1 cellular context compared by ENCODE assay signal in genomic region chr3:12965999-12966846, GRCh38.
A peak's percentile ranks its signal among the peaks of the same experiment; 100 is the strongest.
TF ChIP-seq lines count a peak whose summit lies in the region.

No MANE protein-coding gene starts in this region.

TF ChIP-seq in HepG2, 621 proteins besides CTCF, POLR2A, EP300 and RAD21 (continued from another document and continues in another):
- TF ChIP-seq, protein P1, sequence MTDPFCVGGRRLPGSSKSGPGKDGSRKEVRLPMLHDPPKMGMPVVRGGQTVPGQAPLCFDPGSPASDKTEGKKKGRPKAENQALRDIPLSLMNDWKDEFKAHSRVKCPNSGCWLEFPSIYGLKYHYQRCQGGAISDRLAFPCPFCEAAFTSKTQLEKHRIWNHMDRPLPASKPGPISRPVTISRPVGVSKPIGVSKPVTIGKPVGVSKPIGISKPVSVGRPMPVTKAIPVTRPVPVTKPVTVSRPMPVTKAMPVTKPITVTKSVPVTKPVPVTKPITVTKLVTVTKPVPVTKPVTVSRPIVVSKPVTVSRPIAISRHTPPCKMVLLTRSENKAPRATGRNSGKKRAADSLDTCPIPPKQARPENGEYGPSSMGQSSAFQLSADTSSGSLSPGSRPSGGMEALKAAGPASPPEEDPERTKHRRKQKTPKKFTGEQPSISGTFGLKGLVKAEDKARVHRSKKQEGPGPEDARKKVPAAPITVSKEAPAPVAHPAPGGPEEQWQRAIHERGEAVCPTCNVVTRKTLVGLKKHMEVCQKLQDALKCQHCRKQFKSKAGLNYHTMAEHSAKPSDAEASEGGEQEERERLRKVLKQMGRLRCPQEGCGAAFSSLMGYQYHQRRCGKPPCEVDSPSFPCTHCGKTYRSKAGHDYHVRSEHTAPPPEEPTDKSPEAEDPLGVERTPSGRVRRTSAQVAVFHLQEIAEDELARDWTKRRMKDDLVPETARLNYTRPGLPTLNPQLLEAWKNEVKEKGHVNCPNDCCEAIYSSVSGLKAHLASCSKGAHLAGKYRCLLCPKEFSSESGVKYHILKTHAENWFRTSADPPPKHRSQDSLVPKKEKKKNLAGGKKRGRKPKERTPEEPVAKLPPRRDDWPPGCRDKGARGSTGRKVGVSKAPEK (CRISPR knock-in tag; IDR thresholded peaks at IDR 0.05; ENCODE audit: borderline replicate concordance) = peak; percentile 14; the same call in 1 of the 2 replicates
- TF ChIP-seq ZMYM4 (CRISPR knock-in tag; IDR thresholded peaks at IDR 0.05) (0 out of 2 replicates have a peak, but pooled peaks have one; percentile 10), KDM2A (CRISPR knock-in tag; IDR thresholded peaks at IDR 0.05; ENCODE audit: borderline replicate concordance, low read depth) (no peak), ZNF674 (CRISPR knock-in tag; IDR thresholded peaks at IDR 0.05; ENCODE audit: low read depth) (0 out of 2 replicates have a peak, but pooled peaks have one; percentile 14), NFAT5 (CRISPR knock-in tag; IDR thresholded peaks at IDR 0.05) (no peak), SSRP1 (CRISPR knock-in tag; IDR thresholded peaks at IDR 0.05) (no peak), ZSCAN30 (CRISPR knock-in tag; IDR thresholded peaks at IDR 0.05) (no peak), MAX (IDR thresholded peaks at IDR 0.05) (peak; percentile 28), SALL1 (CRISPR knock-in tag; IDR thresholded peaks at IDR 0.05) (0 out of 2 replicates have a peak, but pooled peaks have one; percentile 34), ELF1 (CRISPR knock-in tag; IDR thresholded peaks at IDR 0.05) (no peak), KLF6 (CRISPR knock-in tag; IDR thresholded peaks at IDR 0.05) (0 out of 2 replicates have a peak, but pooled peaks have one; percentile 18), ZNF772 (CRISPR knock-in tag; IDR thresholded peaks at IDR 0.05) (0 out of 2 replicates have a peak, but pooled peaks have one; percentile 44), MXD4 (CRISPR knock-in tag; IDR thresholded peaks at IDR 0.05) (peak; percentile 47; the same call in 1 of the 2 replicates), ONECUT2 (CRISPR knock-in tag; IDR thresholded peaks at IDR 0.05) (peak; percentile 89), NKX3-1 (CRISPR knock-in tag; IDR thresholded peaks at IDR 0.05) (no peak), NR1H2 (CRISPR knock-in tag; IDR thresholded peaks at IDR 0.05; ENCODE audit: borderline replicate concordance, low read depth) (no peak), KLF16 (CRISPR knock-in tag; IDR thresholded peaks at IDR 0.05) (peak in 1 of 2 experiments; percentile 18; a peak in 1 of 4 replicates), ZNF414 (CRISPR knock-in tag; IDR thresholded peaks at IDR 0.05) (no peak), HNRNPL (IDR thresholded peaks at IDR 0.05; ENCODE audit: low read depth, low read length) (0 out of 2 replicates have a peak, but pooled peaks have one; percentile 28), ZNF737 (CRISPR knock-in tag; IDR thresholded peaks at IDR 0.05; ENCODE audit: borderline replicate concordance) (0 out of 2 replicates have a peak, but pooled peaks have one; percentile 68), ZNF558 (CRISPR knock-in tag; IDR thresholded peaks at IDR 0.05; ENCODE audit: borderline replicate concordance) (peak; percentile 37; the same call in 1 of the 2 replicates), HDAC1 (CRISPR knock-in tag; IDR thresholded peaks at IDR 0.05) (peak; percentile 73)
- TF ChIP-seq, protein P2, sequence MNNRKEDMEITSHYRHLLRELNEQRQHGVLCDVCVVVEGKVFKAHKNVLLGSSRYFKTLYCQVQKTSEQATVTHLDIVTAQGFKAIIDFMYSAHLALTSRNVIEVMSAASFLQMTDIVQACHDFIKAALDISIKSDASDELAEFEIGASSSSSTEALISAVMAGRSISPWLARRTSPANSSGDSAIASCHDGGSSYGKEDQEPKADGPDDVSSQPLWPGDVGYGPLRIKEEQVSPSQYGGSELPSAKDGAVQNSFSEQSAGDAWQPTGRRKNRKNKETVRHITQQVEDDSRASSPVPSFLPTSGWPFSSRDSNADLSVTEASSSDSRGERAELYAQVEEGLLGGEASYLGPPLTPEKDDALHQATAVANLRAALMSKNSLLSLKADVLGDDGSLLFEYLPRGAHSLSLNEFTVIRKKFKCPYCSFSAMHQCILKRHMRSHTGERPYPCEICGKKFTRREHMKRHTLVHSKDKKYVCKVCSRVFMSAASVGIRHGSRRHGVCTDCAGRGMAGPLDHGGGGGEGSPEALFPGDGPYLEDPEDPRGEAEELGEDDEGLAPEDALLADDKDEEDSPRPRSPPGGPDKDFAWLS (CRISPR knock-in tag; IDR thresholded peaks at IDR 0.05; ENCODE audit: borderline replicate concordance) = no peak
- TF ChIP-seq, protein P3, sequence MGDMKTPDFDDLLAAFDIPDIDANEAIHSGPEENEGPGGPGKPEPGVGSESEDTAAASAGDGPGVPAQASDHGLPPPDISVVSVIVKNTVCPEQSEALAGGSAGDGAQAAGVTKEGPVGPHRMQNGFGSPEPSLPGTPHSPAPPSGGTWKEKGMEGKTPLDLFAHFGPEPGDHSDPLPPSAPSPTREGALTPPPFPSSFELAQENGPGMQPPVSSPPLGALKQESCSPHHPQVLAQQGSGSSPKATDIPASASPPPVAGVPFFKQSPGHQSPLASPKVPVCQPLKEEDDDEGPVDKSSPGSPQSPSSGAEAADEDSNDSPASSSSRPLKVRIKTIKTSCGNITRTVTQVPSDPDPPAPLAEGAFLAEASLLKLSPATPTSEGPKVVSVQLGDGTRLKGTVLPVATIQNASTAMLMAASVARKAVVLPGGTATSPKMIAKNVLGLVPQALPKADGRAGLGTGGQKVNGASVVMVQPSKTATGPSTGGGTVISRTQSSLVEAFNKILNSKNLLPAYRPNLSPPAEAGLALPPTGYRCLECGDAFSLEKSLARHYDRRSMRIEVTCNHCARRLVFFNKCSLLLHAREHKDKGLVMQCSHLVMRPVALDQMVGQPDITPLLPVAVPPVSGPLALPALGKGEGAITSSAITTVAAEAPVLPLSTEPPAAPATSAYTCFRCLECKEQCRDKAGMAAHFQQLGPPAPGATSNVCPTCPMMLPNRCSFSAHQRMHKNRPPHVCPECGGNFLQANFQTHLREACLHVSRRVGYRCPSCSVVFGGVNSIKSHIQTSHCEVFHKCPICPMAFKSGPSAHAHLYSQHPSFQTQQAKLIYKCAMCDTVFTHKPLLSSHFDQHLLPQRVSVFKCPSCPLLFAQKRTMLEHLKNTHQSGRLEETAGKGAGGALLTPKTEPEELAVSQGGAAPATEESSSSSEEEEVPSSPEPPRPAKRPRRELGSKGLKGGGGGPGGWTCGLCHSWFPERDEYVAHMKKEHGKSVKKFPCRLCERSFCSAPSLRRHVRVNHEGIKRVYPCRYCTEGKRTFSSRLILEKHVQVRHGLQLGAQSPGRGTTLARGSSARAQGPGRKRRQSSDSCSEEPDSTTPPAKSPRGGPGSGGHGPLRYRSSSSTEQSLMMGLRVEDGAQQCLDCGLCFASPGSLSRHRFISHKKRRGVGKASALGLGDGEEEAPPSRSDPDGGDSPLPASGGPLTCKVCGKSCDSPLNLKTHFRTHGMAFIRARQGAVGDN (CRISPR knock-in tag; IDR thresholded peaks at IDR 0.05) = peak; percentile 60
- TF ChIP-seq, protein P4, sequence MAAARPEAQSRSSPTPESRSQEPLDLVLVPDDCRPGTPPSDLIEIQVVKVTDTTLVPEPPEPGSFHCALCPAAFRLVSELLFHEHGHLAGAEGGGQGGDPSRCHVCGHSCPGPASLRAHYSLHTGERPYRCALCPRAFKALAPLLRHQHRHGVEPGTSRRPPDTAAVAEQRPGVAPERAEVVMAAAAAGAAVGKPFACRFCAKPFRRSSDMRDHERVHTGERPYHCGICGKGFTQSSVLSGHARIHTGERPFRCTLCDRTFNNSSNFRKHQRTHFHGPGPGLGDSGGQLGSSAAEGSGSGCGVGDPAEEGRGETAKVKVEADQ (CRISPR knock-in tag; IDR thresholded peaks at IDR 0.05; ENCODE audit: borderline replicate concordance) = 0 out of 2 replicates have a peak, but pooled peaks have one; percentile 4
- TF ChIP-seq, protein P5, sequence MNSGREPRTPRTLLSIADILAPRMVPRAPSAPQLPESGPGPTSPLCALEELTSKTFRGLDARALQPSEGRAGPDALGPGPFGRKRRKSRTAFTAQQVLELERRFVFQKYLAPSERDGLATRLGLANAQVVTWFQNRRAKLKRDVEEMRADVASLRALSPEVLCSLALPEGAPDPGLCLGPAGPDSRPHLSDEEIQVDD (CRISPR knock-in tag; IDR thresholded peaks at IDR 0.05; ENCODE audit: borderline replicate concordance) = no peak
- TF ChIP-seq, protein P6, sequence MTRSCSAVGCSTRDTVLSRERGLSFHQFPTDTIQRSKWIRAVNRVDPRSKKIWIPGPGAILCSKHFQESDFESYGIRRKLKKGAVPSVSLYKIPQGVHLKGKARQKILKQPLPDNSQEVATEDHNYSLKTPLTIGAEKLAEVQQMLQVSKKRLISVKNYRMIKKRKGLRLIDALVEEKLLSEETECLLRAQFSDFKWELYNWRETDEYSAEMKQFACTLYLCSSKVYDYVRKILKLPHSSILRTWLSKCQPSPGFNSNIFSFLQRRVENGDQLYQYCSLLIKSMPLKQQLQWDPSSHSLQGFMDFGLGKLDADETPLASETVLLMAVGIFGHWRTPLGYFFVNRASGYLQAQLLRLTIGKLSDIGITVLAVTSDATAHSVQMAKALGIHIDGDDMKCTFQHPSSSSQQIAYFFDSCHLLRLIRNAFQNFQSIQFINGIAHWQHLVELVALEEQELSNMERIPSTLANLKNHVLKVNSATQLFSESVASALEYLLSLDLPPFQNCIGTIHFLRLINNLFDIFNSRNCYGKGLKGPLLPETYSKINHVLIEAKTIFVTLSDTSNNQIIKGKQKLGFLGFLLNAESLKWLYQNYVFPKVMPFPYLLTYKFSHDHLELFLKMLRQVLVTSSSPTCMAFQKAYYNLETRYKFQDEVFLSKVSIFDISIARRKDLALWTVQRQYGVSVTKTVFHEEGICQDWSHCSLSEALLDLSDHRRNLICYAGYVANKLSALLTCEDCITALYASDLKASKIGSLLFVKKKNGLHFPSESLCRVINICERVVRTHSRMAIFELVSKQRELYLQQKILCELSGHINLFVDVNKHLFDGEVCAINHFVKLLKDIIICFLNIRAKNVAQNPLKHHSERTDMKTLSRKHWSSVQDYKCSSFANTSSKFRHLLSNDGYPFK (CRISPR knock-in tag; IDR thresholded peaks at IDR 0.05; ENCODE audit: borderline replicate concordance) = peak; percentile 20; the same call in 1 of the 2 replicates
- TF ChIP-seq, protein P7, sequence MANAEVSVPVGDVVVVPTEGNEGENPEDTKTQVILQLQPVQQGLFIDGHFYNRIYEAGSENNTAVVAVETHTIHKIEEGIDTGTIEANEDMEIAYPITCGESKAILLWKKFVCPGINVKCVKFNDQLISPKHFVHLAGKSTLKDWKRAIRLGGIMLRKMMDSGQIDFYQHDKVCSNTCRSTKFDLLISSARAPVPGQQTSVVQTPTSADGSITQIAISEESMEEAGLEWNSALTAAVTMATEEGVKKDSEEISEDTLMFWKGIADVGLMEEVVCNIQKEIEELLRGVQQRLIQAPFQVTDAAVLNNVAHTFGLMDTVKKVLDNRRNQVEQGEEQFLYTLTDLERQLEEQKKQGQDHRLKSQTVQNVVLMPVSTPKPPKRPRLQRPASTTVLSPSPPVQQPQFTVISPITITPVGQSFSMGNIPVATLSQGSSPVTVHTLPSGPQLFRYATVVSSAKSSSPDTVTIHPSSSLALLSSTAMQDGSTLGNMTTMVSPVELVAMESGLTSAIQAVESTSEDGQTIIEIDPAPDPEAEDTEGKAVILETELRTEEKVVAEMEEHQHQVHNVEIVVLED (CRISPR knock-in tag; IDR thresholded peaks at IDR 0.05; ENCODE audit: borderline replicate concordance) = 0 out of 2 replicates have a peak, but pooled peaks have one; percentile 31
- TF ChIP-seq, protein P8, sequence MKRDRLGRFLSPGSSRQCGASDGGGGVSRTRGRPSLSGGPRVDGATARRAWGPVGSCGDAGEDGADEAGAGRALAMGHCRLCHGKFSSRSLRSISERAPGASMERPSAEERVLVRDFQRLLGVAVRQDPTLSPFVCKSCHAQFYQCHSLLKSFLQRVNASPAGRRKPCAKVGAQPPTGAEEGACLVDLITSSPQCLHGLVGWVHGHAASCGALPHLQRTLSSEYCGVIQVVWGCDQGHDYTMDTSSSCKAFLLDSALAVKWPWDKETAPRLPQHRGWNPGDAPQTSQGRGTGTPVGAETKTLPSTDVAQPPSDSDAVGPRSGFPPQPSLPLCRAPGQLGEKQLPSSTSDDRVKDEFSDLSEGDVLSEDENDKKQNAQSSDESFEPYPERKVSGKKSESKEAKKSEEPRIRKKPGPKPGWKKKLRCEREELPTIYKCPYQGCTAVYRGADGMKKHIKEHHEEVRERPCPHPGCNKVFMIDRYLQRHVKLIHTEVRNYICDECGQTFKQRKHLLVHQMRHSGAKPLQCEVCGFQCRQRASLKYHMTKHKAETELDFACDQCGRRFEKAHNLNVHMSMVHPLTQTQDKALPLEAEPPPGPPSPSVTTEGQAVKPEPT (CRISPR knock-in tag; IDR thresholded peaks at IDR 0.05; ENCODE audit: low read depth) = no peak
